10 cellular contexts compared by ENCODE assay signal in the genomic region with DNA sequence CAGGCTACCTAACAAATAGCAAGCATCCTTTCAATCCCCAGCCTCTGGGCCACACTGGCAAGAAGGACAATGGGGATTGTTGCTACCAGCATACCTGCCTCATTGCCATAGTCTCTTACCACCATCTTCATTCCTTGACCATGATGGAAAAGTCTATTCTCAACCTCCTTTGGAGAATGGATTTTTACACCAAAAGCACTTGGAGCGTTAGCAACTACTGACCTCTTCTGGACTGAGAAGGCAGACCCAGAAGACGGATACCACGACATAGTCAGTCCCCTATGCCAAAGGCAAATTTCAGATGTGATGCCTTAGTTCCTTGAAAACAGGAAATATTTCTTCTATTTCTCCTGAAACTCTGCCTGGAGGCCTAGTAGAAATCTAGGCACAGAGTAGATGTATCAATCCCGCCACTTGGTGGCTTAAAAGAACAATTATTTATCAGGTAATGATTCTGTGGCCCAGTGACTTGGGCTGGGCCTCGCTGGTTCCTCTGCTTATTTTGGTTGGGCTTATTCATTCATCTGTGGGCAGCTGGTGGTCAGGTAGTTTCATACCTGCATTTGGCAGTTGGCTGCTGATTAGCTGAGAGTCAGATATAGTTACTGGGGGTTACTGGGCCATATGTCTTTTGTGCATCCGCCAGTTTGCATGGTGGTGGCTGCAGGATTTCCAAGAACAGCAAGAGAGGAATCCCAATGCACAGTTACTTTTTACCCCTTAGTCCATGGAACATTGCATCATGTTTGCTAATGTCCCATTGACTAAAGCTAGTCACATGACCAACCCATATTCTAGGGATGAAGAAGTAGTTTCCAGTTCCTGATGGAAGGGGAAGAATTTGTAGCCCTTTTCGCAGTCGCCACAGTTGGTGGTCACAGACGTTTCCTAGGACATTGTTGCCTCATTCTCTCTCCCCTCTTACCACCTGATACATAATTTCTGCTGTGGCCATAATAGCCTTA.
DNase-seq lines count a peak whose midpoint lies in the region; ATAC-seq and TF ChIP-seq lines count a peak whose summit lies in the region.
"Had no signal": no experiment of that assay in that cellular context is flagged by ENCODE, and none has a peak within 500 bp of the region (broad histone marks: within the 10 kb centered on the region; RNA-seq: fewer than 3 reads in every experiment).

No MANE protein-coding gene starts in this region.

- H3K36me3 Mint-ChIP-seq in activated T-helper 2 cell treated with anti-CD3 and anti-CD28 coated beads, Interferon-gamma antibody, Interleukin-2, Interleukin-4, amounts not matched to agents 10 μg/mL and 5 μg/mL and 100 μg/mL, durations not matched to agents 14 hours and 24 hours and 36 hours (ENCODE audit: low read depth) = no peaks in the 10 kb centered on the region

- intact Hi-C loops in activated T-helper 2 cell treated with anti-CD3 and anti-CD28 coated beads, Interferon-gamma antibody, Interleukin-2, Interleukin-4, amounts not matched to agents 10 μg/mL and 5 μg/mL and 100 μg/mL, durations not matched to agents 14 hours and 24 hours and 36 hours (cut with micrococcal nuclease) = no loop called here

- no peaks in the 10 kb centered on the region for H3K79me2 ChIP-seq in OCI-LY3 (ENCODE audit: low read length)

- peaks cover 24% of the 10 kb centered on the region for H3K4me1 ChIP-seq in OCI-LY3 (ENCODE audit: low read length)
- H3K4me1 ChIP-seq in thoracic aorta (ENCODE audit: control insufficient read depth in 1 of 2, low read depth in 2 of 2) = no peaks in the 10 kb centered on the region

- H3K9ac ChIP-seq in OCI-LY3 (ENCODE audit: low read length) = no peak overlapping the region

- peak overlapping the region; percentile 97 for H3K4me2 ChIP-seq in OCI-LY3 (ENCODE audit: low read length)

- H3K27ac ChIP-seq in OCI-LY3 (ENCODE audit: low read length) (no peak overlapping the region), thoracic aorta (no peak overlapping the region)

- H3K4me1 Mint-ChIP-seq in activated T-helper 2 cell treated with anti-CD3 and anti-CD28 coated beads, Interferon-gamma antibody, Interleukin-2, Interleukin-4, amounts not matched to agents 10 μg/mL and 5 μg/mL and 100 μg/mL, durations not matched to agents 14 hours and 24 hours and 36 hours (ENCODE audit: low read depth) = no peaks in the 10 kb centered on the region

- peaks cover 40% of the 10 kb centered on the region for H3K27me3 ChIP-seq in OCI-LY3 (ENCODE audit: low read depth, low read length)
- H3K27me3 ChIP-seq in thoracic aorta (replicated peaks; ENCODE audit: insufficient read depth) = no peaks in the 10 kb centered on the region

- ATAC-seq in thoracic aorta (ENCODE audit: insufficient number of reproducible peaks, low FRiP score, low read depth) (peak; percentile 10), HG02852 (IDR thresholded peaks at IDR 0.05; ENCODE audit: unreplicated experiment) (no peak)

- H4K20me1 ChIP-seq in OCI-LY3 (ENCODE audit: insufficient read depth, low read length) = no peaks in the 10 kb centered on the region

- no peaks in the 10 kb centered on the region for H3K9me3 ChIP-seq in OCI-LY3 (ENCODE audit: insufficient read depth, low read length)
- no peaks in the 10 kb centered on the region for H3K9me3 ChIP-seq in thoracic aorta

- H3K9me3 Mint-ChIP-seq in activated T-helper 2 cell treated with anti-CD3 and anti-CD28 coated beads, Interferon-gamma antibody, Interleukin-2, Interleukin-4, amounts not matched to agents 10 μg/mL and 5 μg/mL and 100 μg/mL, durations not matched to agents 14 hours and 24 hours and 36 hours = no peaks in the 10 kb centered on the region

- no peaks in the 10 kb centered on the region for H3K36me3 ChIP-seq in OCI-LY3 (replicated peaks; ENCODE audit: low read depth, low read length)
- H3K36me3 ChIP-seq in thoracic aorta = no peaks in the 10 kb centered on the region

- TF ChIP-seq CTCF in OCI-LY3 (IDR thresholded peaks at IDR 0.05; ENCODE audit: low read depth, low read length) (peak; percentile 34), fibroblast of villous mesenchyme (IDR thresholded peaks at IDR 0.05; ENCODE audit: insufficient read depth, low read depth, low read length) (peak; percentile 41), thoracic aorta (IDR thresholded peaks at IDR 0.05) (no peak)

- no peak overlapping the region for H3K4me3 Mint-ChIP-seq in activated T-helper 2 cell treated with anti-CD3 and anti-CD28 coated beads, Interferon-gamma antibody, Interleukin-2, Interleukin-4, amounts not matched to agents 10 μg/mL and 5 μg/mL and 100 μg/mL, durations not matched to agents 14 hours and 24 hours and 36 hours (ENCODE audit: low read depth)

- no peaks in the 10 kb centered on the region for H3K27me3 Mint-ChIP-seq in activated T-helper 2 cell treated with anti-CD3 and anti-CD28 coated beads, Interferon-gamma antibody, Interleukin-2, Interleukin-4, amounts not matched to agents 10 μg/mL and 5 μg/mL and 100 μg/mL, durations not matched to agents 14 hours and 24 hours and 36 hours (ENCODE audit: low read depth)

- no peak overlapping the region for H2AFZ ChIP-seq in OCI-LY3 (ENCODE audit: low read depth, low read length)

- no peak overlapping the region for H3K27ac Mint-ChIP-seq in activated T-helper 2 cell treated with anti-CD3 and anti-CD28 coated beads, Interferon-gamma antibody, Interleukin-2, Interleukin-4, amounts not matched to agents 10 μg/mL and 5 μg/mL and 100 μg/mL, durations not matched to agents 14 hours and 24 hours and 36 hours

- DNase-seq in NCI-H345 (lab: John Stamatoyannopoulos, UW) (peak; percentile 17), NCI-H345 treated with DMSO at 0.1 percent for 48 hours (lab: John Stamatoyannopoulos, UW; ENCODE audit: unreplicated experiment) (no peak), fibroblast of villous mesenchyme (ENCODE audit: low read depth) (peak; percentile 27), thoracic aorta (ENCODE audit: low spot score) (no peak), NCI-H1930 (lab: John Stamatoyannopoulos, UW) (no peak)
- DNase-seq in activated T-helper 2 cell treated with anti-CD3 and anti-CD28 coated beads, Interferon-gamma antibody, Interleukin-2, Interleukin-4, amounts not matched to agents 10 μg/mL and 5 μg/mL and 100 μg/mL, durations not matched to agents 14 hours and 24 hours and 36 hours (ENCODE audit: low spot score) = no peak
- DNase-seq: amniotic stem cell, NCI-H2107 had no signal

- H3K4me3 ChIP-seq in OCI-LY3 (ENCODE audit: low read length) (peak overlapping the region; percentile 65), fibroblast of villous mesenchyme (ENCODE audit: low read depth, low read length) (no peak overlapping the region), thoracic aorta (no peak overlapping the region)

Comparison
In these comparisons a context has a peak if more than half of its experiments do, and no peak if none do; other contexts are left out.
1. DNase-seq: peak in NCI-H345 (single experiment) and fibroblast of villous mesenchyme (single experiment); none in NCI-H345 treated with DMSO at 0.1 percent for 48 hours (single experiment), thoracic aorta (single experiment), NCI-H1930 (0 of 2) and activated T-helper 2 cell treated with anti-CD3 and anti-CD28 coated beads, Interferon-gamma antibody, Interleukin-2, Interleukin-4, amounts not matched to agents 10 μg/mL and 5 μg/mL and 100 μg/mL, durations not matched to agents 14 hours and 24 hours and 36 hours (single experiment).